8 cellular contexts compared by ENCODE assay signal in genomic region chr20:45890077-45890996, GRCh38. TPM values are rescaled to one million over a fixed set of nuclear protein-coding genes. Genes with fewer than 3 reads are reported as not detected.
A peak's percentile ranks its signal among the peaks of the same experiment; 100 is the strongest.
DNase-seq lines count a peak whose midpoint lies in the region; ATAC-seq and TF ChIP-seq lines count a peak whose summit lies in the region.

No MANE protein-coding gene starts in this region.

- no peaks in the 10 kb centered on the region for H3K9me2 ChIP-seq in MM.1S (replicated peaks; ENCODE audit: insufficient read depth, low read length)

- H3K36me3 ChIP-seq in BE2C = peaks cover 12% of the 10 kb centered on the region
- no peaks in the 10 kb centered on the region for H3K36me3 ChIP-seq in MM.1S (replicated peaks; ENCODE audit: insufficient read depth, low read length)

- H3K27ac ChIP-seq in MM.1S (ENCODE audit: low read length) = no peak overlapping the region

- ATAC-seq in GM19438 (IDR thresholded peaks at IDR 0.05; ENCODE audit: low read depth, unreplicated experiment) (peak; percentile 26), left colon (peak; percentile 63)
- ATAC-seq in activated CD4-positive, CD25-positive, alpha-beta regulatory T cell treated with anti-CD3 and anti-CD28 coated beads, Interleukin-2, amount 50 U/mL, for 24 hours = peak; percentile 22 to 36

- TF ChIP-seq CTCF in BE2C (IDR thresholded peaks at IDR 0.05; ENCODE audit: low read depth, low read length) (peak; percentile 85), MM.1S (IDR thresholded peaks at IDR 0.05; ENCODE audit: low read length) (0 out of 2 replicates have a peak, but pooled peaks have one; percentile 5)

- no peaks in the 10 kb centered on the region for H3K9me3 ChIP-seq in BE2C
- H3K9me3 ChIP-seq in MM.1S (replicated peaks; ENCODE audit: insufficient read depth, low read length) = no peaks in the 10 kb centered on the region

- H3K79me2 ChIP-seq in MM.1S (ENCODE audit: low read length) = peaks cover 18% of the 10 kb centered on the region

- peak overlapping the region; percentile 98 for H2AFZ ChIP-seq in MM.1S (ENCODE audit: low read length)

- intact Hi-C loops in left colon (cut with DNase I, micrococcal nuclease) = no loop called here

- no peaks in the 10 kb centered on the region for H3K4me1 ChIP-seq in BE2C
- H3K4me1 ChIP-seq in MM.1S (ENCODE audit: low read length) = peaks cover 14% of the 10 kb centered on the region

- H3K27me3 ChIP-seq in BE2C (no peaks in the 10 kb centered on the region), MM.1S (replicated peaks; ENCODE audit: insufficient read depth, low read length) (no peaks in the 10 kb centered on the region)

- H3F3A ChIP-seq in MM.1S (ENCODE audit: insufficient read depth, low read length) = peaks cover 21% of the 10 kb centered on the region

- H4K20me1 ChIP-seq in MM.1S (ENCODE audit: insufficient read depth, low read length) = no peaks in the 10 kb centered on the region

- H3K4me3 ChIP-seq in BE2C (ENCODE audit: low read depth, low read length) (peak overlapping the region; percentile 83), MM.1S (ENCODE audit: low read length) (peak overlapping the region; percentile 80)

- peak overlapping the region; percentile 72 for H3K9ac ChIP-seq in MM.1S (ENCODE audit: low read length)

- DNase-seq in BE2C (peak; percentile 92), MM.1S (no peak), dermis blood vessel endothelial cell (peak; percentile 95), left colon (peak; percentile 86 to 90), middle frontal gyrus (ENCODE audit: extremely low spot score, low spot score) (no peak)
- peak; percentile 36 to 40 for DNase-seq in stimulated activated CD4-positive, alpha-beta T cell treated with anti-CD3 and anti-CD28 coated beads, Interleukin-1b, Interleukin-23, amount 100 ng/mL, for 4 hours (ENCODE audit: low read depth in 2 of 2)

- peak overlapping the region; percentile 98 for H3K4me2 ChIP-seq in MM.1S (ENCODE audit: low read depth, low read length)

RNA-seq across cellular contexts. Expression of gene NEURL2, which starts 0.7 kb away (rescaled TPM):
- 4.1 TPM for polyA plus RNA-seq in BE2C (2012; ENCODE audit: insufficient read depth, insufficient read length, low read depth)
- 3.2 and 4.4 TPM in 2 replicates for total RNA-seq in dermis blood vessel endothelial cell
- total RNA-seq in left colon = 1 to 10 TPM; 4.7 to 5.5 TPM

RNA-seq across cellular contexts. Expression of gene CTSA, which starts 0.8 kb away (rescaled TPM):
- 46.0 TPM for polyA plus RNA-seq in BE2C (2012; ENCODE audit: insufficient read depth, insufficient read length, low read depth)
- total RNA-seq in dermis blood vessel endothelial cell (47.8 and 48.1 TPM in 2 replicates), left colon (100 to 1,000 TPM; 513 to 538 TPM)

RNA-seq across cellular contexts. Expression of gene SPATA25, which starts 2.9 kb away (rescaled TPM):
- polyA plus RNA-seq in BE2C (2012; ENCODE audit: insufficient read depth, insufficient read length, low read depth) = 1.6 TPM
- total RNA-seq in dermis blood vessel endothelial cell (1.0 and 1.2 TPM in 2 replicates), left colon (1 to 10 TPM; 2.0 to 3.2 TPM)

RNA-seq across cellular contexts. Expression of gene ZSWIM1, which starts 9.3 kb away (rescaled TPM):
- 15.0 TPM for polyA plus RNA-seq in BE2C (2012; ENCODE audit: insufficient read depth, insufficient read length, low read depth)
- total RNA-seq in dermis blood vessel endothelial cell (4.1 and 5.4 TPM in 2 replicates), left colon (10 to 100 TPM; 11.8 to 12.0 TPM)

RNA-seq across cellular contexts. Expression of gene PLTP, which starts 21.6 kb away (rescaled TPM):
- polyA plus RNA-seq in BE2C (2012; ENCODE audit: insufficient read depth, insufficient read length, low read depth) = 81.3 TPM
- total RNA-seq in dermis blood vessel endothelial cell (2.4 and 5.4 TPM in 2 replicates), left colon (10 to 100 TPM; 14.7 to 49.5 TPM)

Comparison
In these comparisons a context has a peak if more than half of its experiments do, and no peak if none do; other contexts are left out.
1. DNase-seq: peak in BE2C (single experiment), dermis blood vessel endothelial cell (single experiment), left colon (2 of 2) and stimulated activated CD4-positive, alpha-beta T cell treated with anti-CD3 and anti-CD28 coated beads, Interleukin-1b, Interleukin-23, amount 100 ng/mL, for 4 hours (2 of 2); none in MM.1S (single experiment) and middle frontal gyrus (single experiment).
2. RNA of gene CTSA, which starts 0.8 kb away (total RNA-seq): 513 to 538 TPM in left colon; 47.8 to 48.1 TPM in dermis blood vessel endothelial cell; every median in the first group is over 10 times any median in the second.
3. Peak in every context shown above with its lines, with median percentiles within 50 percentile points of each other: ATAC-seq.